ENCODE assay signal across 1 cellular context in genomic region chr13:113183450-113184129, GRCh38.
TF ChIP-seq lines count a peak whose summit lies in the region.

No MANE protein-coding gene starts in this region.

TF ChIP-seq in HepG2, 621 proteins besides CTCF, POLR2A, EP300 and RAD21 (continued from another document and continues in another):
- TF ChIP-seq ZNF34 (CRISPR knock-in tag; IDR thresholded peaks at IDR 0.05; ENCODE audit: borderline replicate concordance) (no peak), SOX5 (CRISPR knock-in tag; IDR thresholded peaks at IDR 0.05; ENCODE audit: borderline replicate concordance) (peak; percentile 95), POGZ (CRISPR knock-in tag; IDR thresholded peaks at IDR 0.05) (no peak), GABPB1 (CRISPR knock-in tag; IDR thresholded peaks at IDR 0.05) (peak; percentile 25; the same call in 1 of the 2 replicates), ZNF235 (CRISPR knock-in tag; IDR thresholded peaks at IDR 0.05; ENCODE audit: borderline replicate concordance) (no peak), ZNF576 (CRISPR knock-in tag; IDR thresholded peaks at IDR 0.05) (no peak), ATF7 (IDR thresholded peaks at IDR 0.05) (no peak), ATF7 (CRISPR knock-in tag; IDR thresholded peaks at IDR 0.05) (peak; percentile 43; the same call in 1 of the 2 replicates), DRAP1 (CRISPR knock-in tag; IDR thresholded peaks at IDR 0.05) (no peak), JUND (CRISPR knock-in tag; IDR thresholded peaks at IDR 0.05) (no peak), ZNF773 (CRISPR knock-in tag; IDR thresholded peaks at IDR 0.05; ENCODE audit: borderline replicate concordance) (no peak), HNF4G (IDR thresholded peaks at IDR 0.05; ENCODE audit: borderline replicate concordance, low read depth, low read length) (peak; percentile 29), HNF4G (CRISPR knock-in tag; IDR thresholded peaks at IDR 0.05; ENCODE audit: borderline replicate concordance, low read depth) (peak; percentile 42; the same call in 1 of the 2 replicates), HMG20B (CRISPR knock-in tag; conservative IDR thresholded peaks at IDR 0.05) (no peak), HMGXB3 (CRISPR knock-in tag; IDR thresholded peaks at IDR 0.05; ENCODE audit: borderline replicate concordance) (no peak), ZFP36L2 (CRISPR knock-in tag; IDR thresholded peaks at IDR 0.05) (no peak), SP1 (IDR thresholded peaks at IDR 0.05) (no peak), SP1 (CRISPR knock-in tag; IDR thresholded peaks at IDR 0.05) (no peak), SPEN (CRISPR knock-in tag; IDR thresholded peaks at IDR 0.05; ENCODE audit: low read depth) (no peak), ZBTB34 (CRISPR knock-in tag; IDR thresholded peaks at IDR 0.05) (no peak), HOMEZ (CRISPR knock-in tag; IDR thresholded peaks at IDR 0.05; ENCODE audit: low read depth) (peak; percentile 62; the same call in 1 of the 2 replicates), ZNF281 (CRISPR knock-in tag; IDR thresholded peaks at IDR 0.05; ENCODE audit: borderline replicate concordance) (no peak), PLRG1 (conservative IDR thresholded peaks at IDR 0.05) (no peak), ZBTB38 (CRISPR knock-in tag; IDR thresholded peaks at IDR 0.05) (peak; percentile 75), ZNF556 (CRISPR knock-in tag; IDR thresholded peaks at IDR 0.05; ENCODE audit: borderline replicate concordance) (0 out of 2 replicates have a peak, but pooled peaks have one; percentile 33), ZNF234 (CRISPR knock-in tag; conservative IDR thresholded peaks at IDR 0.05) (no peak), MYPOP (CRISPR knock-in tag; IDR thresholded peaks at IDR 0.05) (peak; percentile 25; the same call in 1 of the 2 replicates), ZNF264 (CRISPR knock-in tag; IDR thresholded peaks at IDR 0.05) (peak; percentile 42; the same call in 1 of the 2 replicates), MAFK (conservative IDR thresholded peaks at IDR 0.05 in 1 of 2, IDR thresholded peaks at IDR 0.05 in 1 of 2; ENCODE audit: low read length in 2 of 2) (no peak), SKIL (CRISPR knock-in tag; IDR thresholded peaks at IDR 0.05; ENCODE audit: borderline replicate concordance) (0 out of 2 replicates have a peak, but pooled peaks have one; percentile 51), ZBTB44 (CRISPR knock-in tag; IDR thresholded peaks at IDR 0.05) (no peak), TOPORS (CRISPR knock-in tag; IDR thresholded peaks at IDR 0.05) (no peak), NPAS2 (CRISPR knock-in tag; IDR thresholded peaks at IDR 0.05; ENCODE audit: borderline replicate concordance) (no peak), ZKSCAN1 (IDR thresholded peaks at IDR 0.05; ENCODE audit: low read length) (no peak), ZNF776 (CRISPR knock-in tag; IDR thresholded peaks at IDR 0.05) (no peak), ZBTB20 (CRISPR knock-in tag; IDR thresholded peaks at IDR 0.05; ENCODE audit: borderline replicate concordance, low read depth) (peak; percentile 82; the same call in 1 of the 2 replicates), NR2C2 (CRISPR knock-in tag; IDR thresholded peaks at IDR 0.05; ENCODE audit: borderline replicate concordance) (no peak), RERE (CRISPR knock-in tag; IDR thresholded peaks at IDR 0.05; ENCODE audit: low read depth) (peak; percentile 67; the same call in 1 of the 2 replicates), ZBTB7A (CRISPR knock-in tag; IDR thresholded peaks at IDR 0.05) (no peak), ZNF777 (CRISPR knock-in tag; IDR thresholded peaks at IDR 0.05) (no peak)
